In the genomic region with DNA sequence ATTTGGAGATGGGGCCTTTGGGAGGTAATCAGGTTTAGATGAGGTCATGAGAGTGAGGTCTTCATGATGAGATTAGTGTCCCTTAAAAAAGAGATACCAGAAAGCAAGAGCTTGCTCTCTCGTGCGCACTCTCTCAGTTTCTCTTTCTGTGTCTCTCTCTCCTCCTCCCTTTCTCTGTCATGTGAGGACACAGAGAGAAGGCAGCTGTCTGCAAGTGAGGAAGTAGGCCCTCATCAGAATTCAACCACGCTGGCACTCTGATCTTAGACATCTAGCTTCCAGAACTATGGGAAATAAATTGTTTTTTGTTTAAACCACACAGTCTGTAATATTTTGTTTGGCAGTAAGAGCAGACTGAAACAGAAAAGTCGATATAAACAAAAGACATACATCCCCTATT, we compare ENCODE assay signal across 12 cellular contexts.
DNase-seq lines count a peak whose midpoint lies in the region; ATAC-seq lines count a peak whose summit lies in the region.
"Had no signal": no experiment of that assay in that cellular context is flagged by ENCODE, and none has a peak within 500 bp of the region (broad histone marks: within the 10 kb centered on the region; RNA-seq: fewer than 3 reads in every experiment).

No MANE protein-coding gene starts in this region.

- H3K27me3 Mint-ChIP-seq in activated T-cell treated with anti-CD3 and anti-CD28 coated beads, Interleukin-2, amount 50 U/mL, for 72 hours (ENCODE audit: low read depth): no peaks in the 10 kb centered on the region
- H3K27me3 Mint-ChIP-seq: progenitor cell of endocrine pancreas; stimulated activated naive B cell treated with anti-CD40 and anti-IgM and Interleukin-4, amounts not matched to agents 10 μg/mL and 1 μg/mL and 100 μg/mL, for 72 hours had no signal

- no peaks in the 10 kb centered on the region for H3K4me1 Mint-ChIP-seq in activated T-cell treated with anti-CD3 and anti-CD28 coated beads, Interleukin-2, amount 50 U/mL, for 72 hours (ENCODE audit: low read depth)
- H3K4me1 Mint-ChIP-seq: activated naive CD4-positive, alpha-beta T cell treated with anti-CD3 and anti-CD28 coated beads, Interleukin-2, amount 50 U/mL, for 24 hours; stimulated activated naive B cell treated with anti-CD40 and anti-IgM and Interleukin-4, amounts not matched to agents 10 μg/mL and 1 μg/mL and 100 μg/mL, for 72 hours had no signal

- H3K27ac Mint-ChIP-seq in activated T-cell treated with anti-CD3 and anti-CD28 coated beads, Interleukin-2, amount 50 U/mL, for 72 hours: no peak overlapping the region
- H3K27ac Mint-ChIP-seq: activated naive CD4-positive, alpha-beta T cell treated with anti-CD3 and anti-CD28 coated beads, Interleukin-2, amount 50 U/mL, for 24 hours; progenitor cell of endocrine pancreas; stimulated activated naive B cell treated with anti-CD40 and anti-IgM and Interleukin-4, amounts not matched to agents 10 μg/mL and 1 μg/mL and 100 μg/mL, for 72 hours had no signal

- no peaks in the 10 kb centered on the region for H3K4me1 ChIP-seq in effector memory CD4-positive, alpha-beta T cell (ENCODE audit: control insufficient read depth, insufficient read depth, low read length, poor library complexity, severe bottlenecking)

- peak; percentile 22 to 79 for DNase-seq in dermis microvascular lymphatic vessel endothelial cell (ENCODE audit: low read depth in 2 of 2)
- DNase-seq in cerebellum (ENCODE audit: low spot score): no peak
- no peak for DNase-seq in effector memory CD4-positive, alpha-beta T cell
- DNase-seq in NCI-H1048 (lab: John Stamatoyannopoulos, UW): no peak
- no peak for DNase-seq in activated T-cell treated with anti-CD3 and anti-CD28 coated beads, Interleukin-2, amount 50 U/mL, for 72 hours
- DNase-seq: KG1; stimulated activated naive B cell treated with anti-CD40 and anti-IgM and Interleukin-4, amounts not matched to agents 10 μg/mL and 1 μg/mL and 100 μg/mL, for 72 hours had no signal

- peak; percentile 100 for ATAC-seq in GM18498 (IDR thresholded peaks at IDR 0.05; ENCODE audit: unreplicated experiment)
- ATAC-seq in GM21447 (IDR thresholded peaks at IDR 0.05; ENCODE audit: unreplicated experiment): peak; percentile 95
- peak; percentile 100 for ATAC-seq in HG03280 (IDR thresholded peaks at IDR 0.05; ENCODE audit: unreplicated experiment)
- no peak for ATAC-seq in activated T-cell treated with anti-CD3 and anti-CD28 coated beads, Interleukin-2, amount 50 U/mL, for 72 hours (replicated peaks in 1 of 2)

- no peaks in the 10 kb centered on the region for H3K36me3 Mint-ChIP-seq in activated T-cell treated with anti-CD3 and anti-CD28 coated beads, Interleukin-2, amount 50 U/mL, for 72 hours (ENCODE audit: insufficient read depth in 2 of 2)
- H3K36me3 Mint-ChIP-seq: activated naive CD4-positive, alpha-beta T cell treated with anti-CD3 and anti-CD28 coated beads, Interleukin-2, amount 50 U/mL, for 24 hours; stimulated activated naive B cell treated with anti-CD40 and anti-IgM and Interleukin-4, amounts not matched to agents 10 μg/mL and 1 μg/mL and 100 μg/mL, for 72 hours had no signal

- no peaks in the 10 kb centered on the region for H3K36me3 ChIP-seq in effector memory CD4-positive, alpha-beta T cell (ENCODE audit: control insufficient read depth, insufficient read depth, low read length)

- no peaks in the 10 kb centered on the region for H3K27me3 ChIP-seq in effector memory CD4-positive, alpha-beta T cell (replicated peaks; ENCODE audit: control insufficient read depth, insufficient read depth, low read length, poor library complexity, severe bottlenecking)

- no peak overlapping the region for H3K27ac ChIP-seq in effector memory CD4-positive, alpha-beta T cell (ENCODE audit: insufficient read depth, low read length, poor library complexity, severe bottlenecking)

- no peak overlapping the region for H3K4me3 Mint-ChIP-seq in activated T-cell treated with anti-CD3 and anti-CD28 coated beads, Interleukin-2, amount 50 U/mL, for 72 hours
- H3K4me3 Mint-ChIP-seq: activated naive CD4-positive, alpha-beta T cell treated with anti-CD3 and anti-CD28 coated beads, Interleukin-2, amount 50 U/mL, for 24 hours; stimulated activated naive B cell treated with anti-CD40 and anti-IgM and Interleukin-4, amounts not matched to agents 10 μg/mL and 1 μg/mL and 100 μg/mL, for 72 hours had no signal

- no peaks in the 10 kb centered on the region for H3K9me3 ChIP-seq in effector memory CD4-positive, alpha-beta T cell (ENCODE audit: control insufficient read depth, low read length)

- no peaks in the 10 kb centered on the region for H3K9me3 Mint-ChIP-seq in activated T-cell treated with anti-CD3 and anti-CD28 coated beads, Interleukin-2, amount 50 U/mL, for 72 hours
- H3K9me3 Mint-ChIP-seq: activated naive CD4-positive, alpha-beta T cell treated with anti-CD3 and anti-CD28 coated beads, Interleukin-2, amount 50 U/mL, for 24 hours; stimulated activated naive B cell treated with anti-CD40 and anti-IgM and Interleukin-4, amounts not matched to agents 10 μg/mL and 1 μg/mL and 100 μg/mL, for 72 hours had no signal

- no peak overlapping the region for H3K4me3 ChIP-seq in effector memory CD4-positive, alpha-beta T cell (ENCODE audit: insufficient read depth, low read depth, low read length, poor library complexity, severe bottlenecking)

Comparison
In these comparisons a context has a peak if more than half of its experiments do, and no peak if none do; other contexts are left out.
1. ATAC-seq: peak in GM18498 (single experiment), GM21447 (single experiment) and HG03280 (single experiment); none in activated T-cell treated with anti-CD3 and anti-CD28 coated beads, Interleukin-2, amount 50 U/mL, for 72 hours (0 of 2).
2. DNase-seq: peak in dermis microvascular lymphatic vessel endothelial cell (2 of 2); none in cerebellum (single experiment), effector memory CD4-positive, alpha-beta T cell (0 of 3), NCI-H1048 (single experiment) and activated T-cell treated with anti-CD3 and anti-CD28 coated beads, Interleukin-2, amount 50 U/mL, for 72 hours (0 of 2).